ENCODE assay signal across 39 cellular contexts in genomic region chr12:53643232-53643992, GRCh38.
"Had no signal": no experiment of that assay in that cellular context is flagged by ENCODE, and none has a peak within 500 bp of the region (broad histone marks: within the 10 kb centered on the region; RNA-seq: fewer than 3 reads in every experiment).

No MANE protein-coding gene starts in this region.

- H3K36me3 Mint-ChIP-seq: activated naive CD4-positive, alpha-beta T cell treated with anti-CD3 and anti-CD28 coated beads, Interleukin-2, amount 10 ng/mL, durations not matched to agents 7 days and 5 days; activated naive CD4-positive, alpha-beta T cell treated with anti-CD3 and anti-CD28 coated beads, Interleukin-2, amount 50 U/mL, for 72 hours; activated naive CD8-positive, alpha-beta T cell treated with anti-CD3 and anti-CD28 coated beads, Interleukin-2, amount 10 ng/mL, durations not matched to agents 7 days and 5 days; brain had no signal

- H3K36me3 ChIP-seq: adrenal gland, ascending aorta, brain microvascular endothelial cell, breast epithelium, cardiac muscle cell had no signal

- H3K9me3 Mint-ChIP-seq: activated naive CD4-positive, alpha-beta T cell treated with anti-CD3 and anti-CD28 coated beads for 36 hours; activated naive CD4-positive, alpha-beta T cell treated with anti-CD3 and anti-CD28 coated beads, Interleukin-2, amount 10 ng/mL, durations not matched to agents 7 days and 5 days; activated naive CD4-positive, alpha-beta T cell treated with anti-CD3 and anti-CD28 coated beads, Interleukin-2, amount 50 U/mL, for 24 hours; activated naive CD4-positive, alpha-beta T cell treated with anti-CD3 and anti-CD28 coated beads, Interleukin-2, amount 50 U/mL, for 72 hours; activated naive CD8-positive, alpha-beta T cell treated with anti-CD3 and anti-CD28 coated beads, Interleukin-2, amount 10 ng/mL, durations not matched to agents 7 days and 5 days; activated naive CD8-positive, alpha-beta T cell treated with anti-CD3 and anti-CD28 coated beads, Interleukin-2, amount 50 U/mL, for 24 hours; activated T-cell treated with anti-CD3 and anti-CD28 coated beads, Interleukin-2, amount 50 U/mL, for 24 hours; activated T-cell treated with anti-CD3 and anti-CD28 coated beads, Interleukin-2, amount 50 U/mL, for 4 hours; activated T-helper 1 cell treated with anti-CD3 and anti-CD28 coated beads, Interleukin-12 subunit alpha, Interleukin-12 subunit beta, Interleukin-2, Interleukin-4 antibody, amounts not matched to agents 30 ng/mL and 10 ng/mL and 1 ng/mL, durations not matched to agents 14 hours and 24 hours and 36 hours; activated T-helper 17 cell treated with anti-CD3 and anti-CD28 coated beads, Interleukin-2, amount 50 U/mL, for 72 hours; activated T-helper 2 cell treated with anti-CD3 and anti-CD28 coated beads, Interferon-gamma antibody, Interleukin-2, Interleukin-4, amounts not matched to agents 10 μg/mL and 5 μg/mL and 100 μg/mL, durations not matched to agents 14 hours and 24 hours and 36 hours; brain; central memory CD8-positive, alpha-beta T cell had no signal

- H3K4me3 ChIP-seq: adrenal gland, ascending aorta, body of pancreas, breast epithelium, cardiac muscle cell had no signal

- FAIRE-seq: astrocyte, bronchial epithelial cell had no signal

- H3K4me3 Mint-ChIP-seq: activated naive CD4-positive, alpha-beta T cell treated with anti-CD3 and anti-CD28 coated beads for 36 hours; activated naive CD4-positive, alpha-beta T cell treated with anti-CD3 and anti-CD28 coated beads, Interleukin-2, amount 10 ng/mL, durations not matched to agents 7 days and 5 days; activated naive CD4-positive, alpha-beta T cell treated with anti-CD3 and anti-CD28 coated beads, Interleukin-2, amount 50 U/mL, for 24 hours; activated naive CD8-positive, alpha-beta T cell; activated naive CD8-positive, alpha-beta T cell treated with anti-CD3 and anti-CD28 coated beads for 36 hours; activated naive CD8-positive, alpha-beta T cell treated with anti-CD3 and anti-CD28 coated beads, Interleukin-2, amount 10 ng/mL, durations not matched to agents 7 days and 5 days; activated naive CD8-positive, alpha-beta T cell treated with anti-CD3 and anti-CD28 coated beads, Interleukin-2, amount 50 U/mL, for 24 hours; activated T-cell treated with anti-CD3 and anti-CD28 coated beads, Interleukin-2, amount 50 U/mL, for 24 hours; activated T-cell treated with anti-CD3 and anti-CD28 coated beads, Interleukin-2, amount 50 U/mL, for 4 hours; activated T-cell treated with anti-CD3 and anti-CD28 coated beads, Interleukin-2, amount 50 U/mL, for 72 hours; activated T-helper 1 cell treated with anti-CD3 and anti-CD28 coated beads, Interleukin-12 subunit alpha, Interleukin-12 subunit beta, Interleukin-2, Interleukin-4 antibody, amounts not matched to agents 30 ng/mL and 10 ng/mL and 1 ng/mL, durations not matched to agents 14 hours and 24 hours and 36 hours; activated T-helper 17 cell treated with anti-CD3 and anti-CD28 coated beads, Interleukin-2, amount 50 U/mL, for 72 hours; brain; central memory CD8-positive, alpha-beta T cell had no signal

- H3K4me1 Mint-ChIP-seq: activated naive CD4-positive, alpha-beta T cell treated with anti-CD3 and anti-CD28 coated beads, Interleukin-2, amount 10 ng/mL, durations not matched to agents 7 days and 5 days; activated naive CD4-positive, alpha-beta T cell treated with anti-CD3 and anti-CD28 coated beads, Interleukin-2, amount 50 U/mL, for 24 hours; activated naive CD8-positive, alpha-beta T cell treated with anti-CD3 and anti-CD28 coated beads for 36 hours; activated naive CD8-positive, alpha-beta T cell treated with anti-CD3 and anti-CD28 coated beads, Interleukin-2, amount 10 ng/mL, durations not matched to agents 7 days and 5 days; activated naive CD8-positive, alpha-beta T cell treated with anti-CD3 and anti-CD28 coated beads, Interleukin-2, amount 50 U/mL, for 24 hours; activated T-helper 17 cell treated with anti-CD3 and anti-CD28 coated beads, Interleukin-2, amount 50 U/mL, for 72 hours; brain; central memory CD8-positive, alpha-beta T cell had no signal

- H3K27ac ChIP-seq: adrenal gland, ascending aorta, body of pancreas, brain microvascular endothelial cell, breast epithelium, cardiac muscle cell had no signal

- H3K27me3 ChIP-seq: adrenal gland, ascending aorta, body of pancreas, brain microvascular endothelial cell, breast epithelium, cardiac muscle cell had no signal

- H3K4me1 ChIP-seq: adrenal gland, body of pancreas, breast epithelium had no signal

- H3K27ac Mint-ChIP-seq: activated naive CD4-positive, alpha-beta T cell treated with anti-CD3 and anti-CD28 coated beads for 36 hours; activated naive CD4-positive, alpha-beta T cell treated with anti-CD3 and anti-CD28 coated beads, Interleukin-2, amount 10 ng/mL, durations not matched to agents 7 days and 5 days; activated naive CD4-positive, alpha-beta T cell treated with anti-CD3 and anti-CD28 coated beads, Interleukin-2, amount 50 U/mL, for 24 hours; activated naive CD4-positive, alpha-beta T cell treated with anti-CD3 and anti-CD28 coated beads, Interleukin-2, amount 50 U/mL, for 72 hours; activated naive CD8-positive, alpha-beta T cell; activated naive CD8-positive, alpha-beta T cell treated with anti-CD3 and anti-CD28 coated beads for 36 hours; activated naive CD8-positive, alpha-beta T cell treated with anti-CD3 and anti-CD28 coated beads, Interleukin-2, amount 10 ng/mL, durations not matched to agents 7 days and 5 days; activated naive CD8-positive, alpha-beta T cell treated with anti-CD3 and anti-CD28 coated beads, Interleukin-2, amount 50 U/mL, for 24 hours; activated T-cell treated with anti-CD3 and anti-CD28 coated beads, Interleukin-2, amount 50 U/mL, for 24 hours; activated T-cell treated with anti-CD3 and anti-CD28 coated beads, Interleukin-2, amount 50 U/mL, for 72 hours; activated T-helper 1 cell treated with anti-CD3 and anti-CD28 coated beads, Interleukin-12 subunit alpha, Interleukin-12 subunit beta, Interleukin-2, Interleukin-4 antibody, amounts not matched to agents 30 ng/mL and 10 ng/mL and 1 ng/mL, durations not matched to agents 14 hours and 24 hours and 36 hours; activated T-helper 17 cell treated with anti-CD3 and anti-CD28 coated beads, Interleukin-2, amount 50 U/mL, for 72 hours; activated T-helper 2 cell treated with anti-CD3 and anti-CD28 coated beads, Interferon-gamma antibody, Interleukin-2, Interleukin-4, amounts not matched to agents 10 μg/mL and 5 μg/mL and 100 μg/mL, durations not matched to agents 14 hours and 24 hours and 36 hours; brain had no signal

- H3K27me3 Mint-ChIP-seq: activated naive CD4-positive, alpha-beta T cell treated with anti-CD3 and anti-CD28 coated beads, Interleukin-2, amount 50 U/mL, for 24 hours; activated naive CD8-positive, alpha-beta T cell; activated naive CD8-positive, alpha-beta T cell treated with anti-CD3 and anti-CD28 coated beads for 36 hours; activated T-cell treated with anti-CD3 and anti-CD28 coated beads, Interleukin-2, amount 50 U/mL, for 24 hours; activated T-helper 17 cell treated with anti-CD3 and anti-CD28 coated beads, Interleukin-2, amount 50 U/mL, for 72 hours; central memory CD8-positive, alpha-beta T cell had no signal

- DNase-seq: activated effector memory CD4-positive, alpha-beta T cell treated with anti-CD3 and anti-CD28 coated beads, Interleukin-2, amount 50 U/mL, for 16 hours; activated effector memory CD4-positive, alpha-beta T cell treated with Interleukin-2 at 50 U/mL for 16 hours; activated gamma-delta T cell; activated gamma-delta T cell treated with Interleukin-2 at 50 U/mL for 16 hours; activated naive CD4-positive, alpha-beta T cell; activated naive CD4-positive, alpha-beta T cell treated with anti-CD3 and anti-CD28 coated beads for 36 hours; activated naive CD4-positive, alpha-beta T cell treated with anti-CD3 and anti-CD28 coated beads, Interleukin-2, amount 10 ng/mL, durations not matched to agents 7 days and 5 days; activated naive CD4-positive, alpha-beta T cell treated with anti-CD3 and anti-CD28 coated beads, Interleukin-2, amount 50 U/mL, for 16 hours; activated naive CD4-positive, alpha-beta T cell treated with Interleukin-2 at 50 U/mL for 16 hours; activated naive CD8-positive, alpha-beta T cell treated with anti-CD3 and anti-CD28 coated beads for 36 hours; activated naive CD8-positive, alpha-beta T cell treated with anti-CD3 and anti-CD28 coated beads, Interleukin-2, amount 10 ng/mL, durations not matched to agents 7 days and 5 days; activated naive CD8-positive, alpha-beta T cell treated with anti-CD3 and anti-CD28 coated beads, Interleukin-2, amount 50 U/mL, for 24 hours; activated T-cell treated with anti-CD3 and anti-CD28 coated beads, Interleukin-2, amount 50 U/mL, for 1 hour; activated T-cell treated with anti-CD3 and anti-CD28 coated beads, Interleukin-2, amount 50 U/mL, for 24 hours; activated T-cell treated with anti-CD3 and anti-CD28 coated beads, Interleukin-2, amount 50 U/mL, for 4 hours; activated T-cell treated with anti-CD3 and anti-CD28 coated beads, Interleukin-2, amount 50 U/mL, for 48 hours; activated T-cell treated with anti-CD3 and anti-CD28 coated beads, Interleukin-2, amount 50 U/mL, for 72 hours; adrenal gland; amniotic stem cell; anterior cingulate cortex; aorta; body of pancreas; brain microvascular endothelial cell; caudate nucleus; central memory CD4-positive, alpha-beta T cell; cerebellar nuclear complex had no signal

- ATAC-seq: activated naive CD4-positive, alpha-beta T cell treated with anti-CD3 and anti-CD28 coated beads, Interleukin-2, amount 50 U/mL, for 72 hours; activated naive CD8-positive, alpha-beta T cell treated with anti-CD3 and anti-CD28 coated beads, Interleukin-2, amount 50 U/mL, for 24 hours; activated T-cell treated with anti-CD3 and anti-CD28 coated beads, Interleukin-2, amount 50 U/mL, for 4 hours; activated T-cell treated with anti-CD3 and anti-CD28 coated beads, Interleukin-2, amount 50 U/mL, for 72 hours; activated T-helper 17 cell treated with anti-CD3 and anti-CD28 coated beads, Interleukin-2, amount 50 U/mL, for 72 hours; body of pancreas had no signal

- H3K9me3 ChIP-seq: adrenal gland, ascending aorta, body of pancreas, breast epithelium had no signal
